Comparison of ENCODE assay signal across 8 cellular contexts in genomic region chr1:148952253-148952937, GRCh38.
DNase-seq lines count a peak whose midpoint lies in the region; ATAC-seq and TF ChIP-seq lines count a peak whose summit lies in the region.
"Not testable (repeated sequence)": the region's sequence is repeated elsewhere in the genome, so short reads cannot be mapped to it uniquely, and the experiment has no call there.

No MANE protein-coding gene starts in this region.

- H4K20me1 ChIP-seq in KMS-11 (ENCODE audit: insufficient read depth) = not testable (repeated sequence)

- H3K27ac ChIP-seq in KMS-11 (peak overlapping the region; percentile 60), sigmoid colon (peak overlapping the region; percentile 62 to 82 (median 80)), testis (peak overlapping the region; percentile 44 to 68)

- H3K27me3 Mint-ChIP-seq in activated CD8-positive, alpha-beta T cell treated with anti-CD3 and anti-CD28 coated beads, Interleukin-2, amount 10 ng/mL, durations not matched to agents 7 days and 5 days (ENCODE audit: low read depth); immature natural killer cell (ENCODE audit: low read depth in 3 of 3): not testable (repeated sequence)

- H3K9ac ChIP-seq in KMS-11 = peak overlapping the region; percentile 61; the same call in 1 of the 2 replicates

- peak overlapping the region; percentile 81 for H3K4me2 ChIP-seq in KMS-11

- peaks cover 54% of the 10 kb centered on the region for H3K4me1 ChIP-seq in KMS-11 (ENCODE audit: low read depth, poor library complexity, severe bottlenecking)
- not testable (repeated sequence) for H3K4me1 ChIP-seq in sigmoid colon, testis

- peak overlapping the region; percentile 88 for H2AFZ ChIP-seq in KMS-11 (ENCODE audit: low read depth)

- intact Hi-C loops in sigmoid colon (cut with DNase I); testis (cut with DNase I; ENCODE audit: low total_unique reads): not testable (repeated sequence)

- not testable (repeated sequence) for H3K36me3 ChIP-seq in KMS-11 (ENCODE audit: insufficient read depth); sigmoid colon; testis (ENCODE audit: low read depth, missing control alignments)

- DNase-seq in activated CD8-positive, alpha-beta T cell treated with anti-CD3 and anti-CD28 coated beads, Interleukin-2, amount 10 ng/mL, durations not matched to agents 7 days and 5 days = peak; percentile 69
- peak; percentile 61 for DNase-seq in central memory CD4-positive, alpha-beta T cell
- DNase-seq in immature natural killer cell = peak; percentile 77 to 79 (median 78)
- DNase-seq in sigmoid colon = peak; percentile 93
- DNase-seq in testis = peak; percentile 77

- not testable (repeated sequence) for TF ChIP-seq EP300 in sigmoid colon (IDR thresholded peaks at IDR 0.05)

- peak overlapping the region; percentile 34 for H3K27ac Mint-ChIP-seq in activated CD8-positive, alpha-beta T cell treated with anti-CD3 and anti-CD28 coated beads, Interleukin-2, amount 10 ng/mL, durations not matched to agents 7 days and 5 days
- peak overlapping the region in 1 of 6 donors; percentile 22 for H3K27ac Mint-ChIP-seq in immature natural killer cell

- peak; percentile 68 for ATAC-seq in GM18517 (IDR thresholded peaks at IDR 0.05; ENCODE audit: unreplicated experiment)
- ATAC-seq in HG02588 (IDR thresholded peaks at IDR 0.05; ENCODE audit: unreplicated experiment) = peak; percentile 56
- ATAC-seq in activated CD8-positive, alpha-beta T cell treated with anti-CD3 and anti-CD28 coated beads, Interleukin-2, amount 10 ng/mL, durations not matched to agents 7 days and 5 days = peak; percentile 79

- peaks cover 14% of the 10 kb centered on the region for H3K4me1 Mint-ChIP-seq in activated CD8-positive, alpha-beta T cell treated with anti-CD3 and anti-CD28 coated beads, Interleukin-2, amount 10 ng/mL, durations not matched to agents 7 days and 5 days (ENCODE audit: low read depth)
- H3K4me1 Mint-ChIP-seq in immature natural killer cell = peaks cover 11 to 15% of the 10 kb centered on the region in 2 donors

- H3K4me3 Mint-ChIP-seq in activated CD8-positive, alpha-beta T cell treated with anti-CD3 and anti-CD28 coated beads, Interleukin-2, amount 10 ng/mL, durations not matched to agents 7 days and 5 days = peak overlapping the region; percentile 78
- peak overlapping the region; percentile 87 to 91 (median 88) for H3K4me3 Mint-ChIP-seq in immature natural killer cell

- H3K27me3 ChIP-seq in KMS-11 (ENCODE audit: insufficient read depth, low read depth); sigmoid colon; testis: not testable (repeated sequence)

- H3K4me3 ChIP-seq in KMS-11 (IDR thresholded peaks at IDR 0.05; ENCODE audit: insufficient read depth, low read depth, low read length) = not testable (repeated sequence)
- H3K4me3 ChIP-seq in sigmoid colon = peak overlapping the region; percentile 45 to 57 (median 50)
- H3K4me3 ChIP-seq in testis = peak overlapping the region; percentile 49 to 69

- H3K9me3 ChIP-seq in sigmoid colon, testis: not testable (repeated sequence)

- WGBS in sigmoid colon, 2 donors = 0% methylated on average over 35 to 36 of the region's 66 CpGs
- no CpG with 5 or more reads among the region's 66 CpGs for WGBS in testis, 2 donors

- not testable (repeated sequence) for TF ChIP-seq CTCF in KMS-11 (conservative IDR thresholded peaks at IDR 0.05; ENCODE audit: low read depth, low read length); sigmoid colon (IDR thresholded peaks at IDR 0.05); testis (IDR thresholded peaks at IDR 0.05)

- H3K79me2 ChIP-seq in KMS-11 (ENCODE audit: insufficient read depth, low read depth) = peaks cover 19% of the 10 kb centered on the region; the same call in 1 of the 2 replicates

- TF ChIP-seq POLR2A in sigmoid colon (IDR thresholded peaks at IDR 0.05); testis (IDR thresholded peaks at IDR 0.05): not testable (repeated sequence)

- not testable (repeated sequence) for H3K36me3 Mint-ChIP-seq in activated CD8-positive, alpha-beta T cell treated with anti-CD3 and anti-CD28 coated beads, Interleukin-2, amount 10 ng/mL, durations not matched to agents 7 days and 5 days (ENCODE audit: low read depth); immature natural killer cell

- H3K9me3 Mint-ChIP-seq in activated CD8-positive, alpha-beta T cell treated with anti-CD3 and anti-CD28 coated beads, Interleukin-2, amount 10 ng/mL, durations not matched to agents 7 days and 5 days (ENCODE audit: insufficient read depth); immature natural killer cell: not testable (repeated sequence)

- POLR2A ChIA-PET in activated CD8-positive, alpha-beta T cell treated with anti-CD3 and anti-CD28 coated beads, Interleukin-2, amount 10 ng/mL, durations not matched to agents 7 days and 5 days (lab: Charles Lee) = not testable (repeated sequence)

- CTCF ChIA-PET in activated CD8-positive, alpha-beta T cell treated with anti-CD3 and anti-CD28 coated beads, Interleukin-2, amount 10 ng/mL, durations not matched to agents 7 days and 5 days (lab: Charles Lee) = not testable (repeated sequence)
